Comparison of ENCODE assay signal across 2 cellular contexts in genomic region chr5:140356878-140357730, GRCh38.
A peak's percentile ranks its signal among the peaks of the same experiment; 100 is the strongest.
TF ChIP-seq lines count a peak whose summit lies in the region.

No MANE protein-coding gene starts in this region.

TF ChIP-seq in H1, 55 proteins besides CTCF, POLR2A, EP300 and RAD21:
- 0 out of 2 replicates have a peak, but pooled peaks have one; percentile 13 for TF ChIP-seq SP1 (IDR thresholded peaks at IDR 0.05; ENCODE audit: low read depth, low read length)
- no peak for TF ChIP-seq ASH2L (IDR thresholded peaks at IDR 0.05; ENCODE audit: low read length)

TF ChIP-seq in WTC11, 78 proteins besides CTCF, POLR2A, EP300 and RAD21:
- TF ChIP-seq RELA (CRISPR knock-in tag; IDR thresholded peaks at IDR 0.05; ENCODE audit: borderline replicate concordance) (no peak), HMGXB4 (CRISPR knock-in tag; IDR thresholded peaks at IDR 0.05) (no peak), NR2C2 (CRISPR knock-in tag; IDR thresholded peaks at IDR 0.05) (no peak), HMGA2 (CRISPR knock-in tag; IDR thresholded peaks at IDR 0.05) (no peak), AFF4 (CRISPR knock-in tag; IDR thresholded peaks at IDR 0.05; ENCODE audit: borderline replicate concordance) (no peak), ERG (CRISPR knock-in tag; IDR thresholded peaks at IDR 0.05) (no peak), SP1 (CRISPR knock-in tag; conservative IDR thresholded peaks at IDR 0.05) (no peak), TEAD1 (CRISPR knock-in tag; IDR thresholded peaks at IDR 0.05) (no peak), CBFB (CRISPR knock-in tag; IDR thresholded peaks at IDR 0.05; ENCODE audit: low read depth) (no peak), ZNF396 (CRISPR knock-in tag; IDR thresholded peaks at IDR 0.05; ENCODE audit: borderline replicate concordance) (no peak), ZMAT4 (CRISPR knock-in tag; IDR thresholded peaks at IDR 0.05) (no peak), FOXP4 (CRISPR knock-in tag; IDR thresholded peaks at IDR 0.05) (no peak), ATF6 (CRISPR knock-in tag; IDR thresholded peaks at IDR 0.05) (no peak)
